11 cellular contexts compared by ENCODE assay signal in the genomic region with DNA sequence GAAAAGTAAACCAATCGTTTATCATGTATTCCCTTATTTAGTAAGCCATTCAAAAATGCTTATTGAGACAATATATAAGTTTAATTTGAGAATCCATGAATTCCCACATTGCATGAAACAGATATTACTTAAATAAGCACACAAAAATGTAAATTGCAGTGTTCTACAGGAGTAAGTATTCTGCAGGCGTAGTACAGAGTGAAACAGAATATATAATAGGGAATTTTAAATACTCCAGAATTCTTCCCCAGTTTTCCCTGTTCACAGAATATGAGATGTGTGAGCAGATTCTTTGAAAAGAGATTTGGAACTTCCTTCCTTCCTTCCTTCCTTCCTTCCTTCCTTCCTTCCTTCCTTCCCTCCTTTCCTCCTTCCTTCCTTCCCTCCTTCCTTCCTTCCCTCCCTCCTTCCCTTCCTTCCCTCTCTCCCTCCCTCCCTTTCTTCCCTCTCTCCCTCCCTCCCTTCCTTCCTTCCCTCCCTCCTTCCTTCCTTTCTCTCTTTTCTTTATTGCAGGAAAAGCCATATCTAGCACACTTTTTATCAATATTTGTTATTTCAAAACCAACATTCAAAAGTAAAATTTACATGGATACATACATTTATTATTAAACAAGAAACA.
"Had no signal": no experiment of that assay in that cellular context is flagged by ENCODE, and none has a peak within 500 bp of the region (broad histone marks: within the 10 kb centered on the region; RNA-seq: fewer than 3 reads in every experiment).

No MANE protein-coding gene starts in this region.

- H3K27ac ChIP-seq: GM23248 had no signal

- H3K4me3 ChIP-seq: GM23248, GM23338, HAP-1 had no signal

- FAIRE-seq: H1, H54 had no signal

- H2AFZ ChIP-seq: GM23248, GM23338 had no signal

- DNase-seq: GM23248, GOT3, H7, H9, HCEC 1CT, HFFc6 had no signal

- H3K4me2 ChIP-seq: GM23338 had no signal

- ATAC-seq: GM23338, HCT116 had no signal

- H3K9me3 ChIP-seq: HAP-1 had no signal

- H3K9ac ChIP-seq: GM23248 had no signal

- H3K4me1 ChIP-seq: HAP-1 had no signal

- H3K36me3 ChIP-seq: HAP-1 had no signal
